ENCODE assay signal across 10 cellular contexts in the genomic region with DNA sequence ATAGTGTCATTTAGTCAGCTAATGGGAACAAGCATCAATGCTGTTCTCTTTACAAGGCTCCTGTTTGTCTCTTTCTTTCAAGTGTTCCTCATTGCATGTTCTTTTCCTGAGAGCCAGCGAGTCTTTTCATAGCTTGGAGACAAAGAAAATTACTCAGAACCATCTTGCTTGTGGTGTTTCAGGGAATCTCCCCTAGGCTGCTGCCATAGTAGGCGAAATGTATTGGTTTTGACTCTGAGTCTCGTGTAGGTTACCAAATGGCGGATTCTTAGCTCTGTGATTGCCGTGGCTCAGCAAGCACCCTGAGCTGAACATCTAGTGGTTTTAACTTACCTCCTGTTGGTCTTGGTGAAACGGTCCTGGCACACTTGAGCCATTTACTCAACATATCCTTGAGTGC.
DNase-seq lines count a peak whose midpoint lies in the region; ATAC-seq lines count a peak whose summit lies in the region.
"Had no signal": no experiment of that assay in that cellular context is flagged by ENCODE, and none has a peak within 500 bp of the region (broad histone marks: within the 10 kb centered on the region; RNA-seq: fewer than 3 reads in every experiment).

No MANE protein-coding gene starts in this region.

- peak; percentile 35 for DNase-seq in activated CD4-positive, alpha-beta T cell treated with anti-CD3 and anti-CD28 coated beads for 48 hours
- no peak for DNase-seq in activated CD4-positive, alpha-beta T cell treated with anti-CD3 and anti-CD28 coated beads for 4 hours
- DNase-seq in stimulated activated effector memory CD8-positive, alpha-beta T cell treated with anti-CD3 and anti-CD28 coated beads, Interleukin-12 subunit alpha, Interleukin-12 subunit beta, amount 100 ng/mL, for 72 hours (ENCODE audit: low spot score in 2 of 2), result no peak
- DNase-seq in NCI-H2196 (lab: John Stamatoyannopoulos, UW; ENCODE audit: unreplicated experiment) (no peak), HUDEP-2 (lab: John Stamatoyannopoulos, UW; ENCODE audit: unreplicated experiment in 76 of 76) (no peak)
- DNase-seq in activated CD8-positive, alpha-beta memory T cell treated with anti-CD3 and anti-CD28 coated beads, Interleukin-2, amount 10 ng/mL, durations not matched to agents 7 days and 5 days, result no peak
- DNase-seq: NCI-H1436 treated with DMSO at 0.1 percent for 48 hours had no signal

- H3K9me3 Mint-ChIP-seq in stimulated activated effector memory CD8-positive, alpha-beta T cell treated with anti-CD3 and anti-CD28 coated beads, Interleukin-12 subunit alpha, Interleukin-12 subunit beta, amount 100 ng/mL, for 72 hours, result no peaks in the 10 kb centered on the region
- H3K9me3 Mint-ChIP-seq in activated CD8-positive, alpha-beta memory T cell treated with anti-CD3 and anti-CD28 coated beads, Interleukin-2, amount 10 ng/mL, durations not matched to agents 7 days and 5 days (ENCODE audit: low read depth), result no peaks in the 10 kb centered on the region

- CTCF ChIA-PET in activated CD8-positive, alpha-beta memory T cell treated with anti-CD3 and anti-CD28 coated beads, Interleukin-2, amount 10 ng/mL, durations not matched to agents 7 days and 5 days (lab: Charles Lee), result no interaction called here

- no peak overlapping the region for H3K27ac Mint-ChIP-seq in stimulated activated effector memory CD8-positive, alpha-beta T cell treated with anti-CD3 and anti-CD28 coated beads, Interleukin-12 subunit alpha, Interleukin-12 subunit beta, amount 100 ng/mL, for 72 hours
- no peak overlapping the region for H3K27ac Mint-ChIP-seq in activated CD8-positive, alpha-beta memory T cell treated with anti-CD3 and anti-CD28 coated beads, Interleukin-2, amount 10 ng/mL, durations not matched to agents 7 days and 5 days

- no peaks in the 10 kb centered on the region for H3K27me3 Mint-ChIP-seq in activated CD8-positive, alpha-beta memory T cell treated with anti-CD3 and anti-CD28 coated beads, Interleukin-2, amount 10 ng/mL, durations not matched to agents 7 days and 5 days

- no peak overlapping the region for H3K4me3 Mint-ChIP-seq in stimulated activated effector memory CD8-positive, alpha-beta T cell treated with anti-CD3 and anti-CD28 coated beads, Interleukin-12 subunit alpha, Interleukin-12 subunit beta, amount 100 ng/mL, for 72 hours
- no peak overlapping the region for H3K4me3 Mint-ChIP-seq in activated CD8-positive, alpha-beta memory T cell treated with anti-CD3 and anti-CD28 coated beads, Interleukin-2, amount 10 ng/mL, durations not matched to agents 7 days and 5 days

- peaks cover 41% of the 10 kb centered on the region for H3K4me1 Mint-ChIP-seq in stimulated activated effector memory CD8-positive, alpha-beta T cell treated with anti-CD3 and anti-CD28 coated beads, Interleukin-12 subunit alpha, Interleukin-12 subunit beta, amount 100 ng/mL, for 72 hours
- H3K4me1 Mint-ChIP-seq in activated CD8-positive, alpha-beta memory T cell treated with anti-CD3 and anti-CD28 coated beads, Interleukin-2, amount 10 ng/mL, durations not matched to agents 7 days and 5 days, result peaks cover 39% of the 10 kb centered on the region

- no peaks in the 10 kb centered on the region for H3K36me3 Mint-ChIP-seq in stimulated activated effector memory CD8-positive, alpha-beta T cell treated with anti-CD3 and anti-CD28 coated beads, Interleukin-12 subunit alpha, Interleukin-12 subunit beta, amount 100 ng/mL, for 72 hours
- H3K36me3 Mint-ChIP-seq in activated CD8-positive, alpha-beta memory T cell treated with anti-CD3 and anti-CD28 coated beads, Interleukin-2, amount 10 ng/mL, durations not matched to agents 7 days and 5 days, result peaks cover 15% of the 10 kb centered on the region

- ATAC-seq in GM21717 (IDR thresholded peaks at IDR 0.05; ENCODE audit: unreplicated experiment) (peak; percentile 56), HG03354 (IDR thresholded peaks at IDR 0.05; ENCODE audit: poor library complexity, severe bottlenecking, unreplicated experiment) (peak; percentile 35)
- ATAC-seq in stimulated activated effector memory CD8-positive, alpha-beta T cell treated with anti-CD3 and anti-CD28 coated beads, Interleukin-12 subunit alpha, Interleukin-12 subunit beta, amount 100 ng/mL, for 72 hours, result peak; percentile 77
- no peak for ATAC-seq in activated CD8-positive, alpha-beta memory T cell treated with anti-CD3 and anti-CD28 coated beads, Interleukin-2, amount 10 ng/mL, durations not matched to agents 7 days and 5 days
- ATAC-seq: Right ventricle myocardium inferior had no signal
